Comparison of ENCODE assay signal across 1 cellular context in genomic region chr13:49441846-49442245, GRCh38.
TF ChIP-seq lines count a peak whose summit lies in the region.

No MANE protein-coding gene starts in this region.

TF ChIP-seq in HepG2, 621 proteins besides CTCF, POLR2A, EP300 and RAD21:
- TF ChIP-seq, protein P1, sequence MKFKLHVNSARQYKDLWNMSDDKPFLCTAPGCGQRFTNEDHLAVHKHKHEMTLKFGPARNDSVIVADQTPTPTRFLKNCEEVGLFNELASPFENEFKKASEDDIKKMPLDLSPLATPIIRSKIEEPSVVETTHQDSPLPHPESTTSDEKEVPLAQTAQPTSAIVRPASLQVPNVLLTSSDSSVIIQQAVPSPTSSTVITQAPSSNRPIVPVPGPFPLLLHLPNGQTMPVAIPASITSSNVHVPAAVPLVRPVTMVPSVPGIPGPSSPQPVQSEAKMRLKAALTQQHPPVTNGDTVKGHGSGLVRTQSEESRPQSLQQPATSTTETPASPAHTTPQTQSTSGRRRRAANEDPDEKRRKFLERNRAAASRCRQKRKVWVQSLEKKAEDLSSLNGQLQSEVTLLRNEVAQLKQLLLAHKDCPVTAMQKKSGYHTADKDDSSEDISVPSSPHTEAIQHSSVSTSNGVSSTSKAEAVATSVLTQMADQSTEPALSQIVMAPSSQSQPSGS (CRISPR knock-in tag; IDR thresholded peaks at IDR 0.05) = no peak
- 0 out of 2 replicates have a peak, but pooled peaks have one; percentile 40 for TF ChIP-seq ZNF7 (CRISPR knock-in tag; IDR thresholded peaks at IDR 0.05)
TF ChIP-seq in HepG2: peak in this region for 1.
